In genomic region chr1:234958066-234958701, GRCh38 we compare ENCODE assay signal across 1 cellular context.
A peak's percentile ranks its signal among the peaks of the same experiment; 100 is the strongest.
TF ChIP-seq lines count a peak whose summit lies in the region.

No MANE protein-coding gene starts in this region.

TF ChIP-seq in liver, 16 proteins besides CTCF, POLR2A, EP300 and RAD21 (continued from another document):
- no peak for TF ChIP-seq ZBTB33 (IDR thresholded peaks at IDR 0.05)
- TF ChIP-seq NR2F2 (IDR thresholded peaks at IDR 0.05): no peak
- peak; percentile 60 to 75 for TF ChIP-seq HNF4A (conservative IDR thresholded peaks at IDR 0.05)
- TF ChIP-seq YY1 (IDR thresholded peaks at IDR 0.05): no peak
- no peak for TF ChIP-seq FOXA2 (IDR thresholded peaks at IDR 0.05)
- TF ChIP-seq JUND (IDR thresholded peaks at IDR 0.05): no peak
- no peak for TF ChIP-seq MAX (IDR thresholded peaks at IDR 0.05)
- peak; percentile 84 for TF ChIP-seq SP1 (IDR thresholded peaks at IDR 0.05)
